ENCODE assay signal across 38 cellular contexts in the genomic region with DNA sequence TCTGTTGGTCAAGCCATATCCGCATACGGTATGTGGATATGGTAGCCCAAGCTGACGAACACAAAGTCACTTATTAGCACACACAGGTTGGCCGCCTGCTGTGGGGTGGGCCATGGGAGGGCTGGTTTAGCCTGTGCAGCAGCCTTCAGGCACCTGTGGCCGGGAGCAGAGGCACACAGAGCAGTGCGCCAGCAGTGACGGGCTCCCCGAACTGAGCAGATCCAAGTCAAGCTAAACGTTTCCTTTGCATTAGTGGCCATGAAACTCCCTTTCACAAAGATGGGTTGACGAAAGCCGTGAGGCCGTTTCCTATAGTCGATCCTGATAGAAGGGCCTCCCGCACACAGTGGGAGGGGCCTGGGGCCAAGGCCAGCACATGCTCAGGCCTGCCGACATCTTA.
"Had no signal": no experiment of that assay in that cellular context is flagged by ENCODE, and none has a peak within 500 bp of the region (broad histone marks: within the 10 kb centered on the region; RNA-seq: fewer than 3 reads in every experiment).

No MANE protein-coding gene starts in this region.

- H3K27me3 ChIP-seq: adrenal gland, ascending aorta, body of pancreas, brain microvascular endothelial cell, breast epithelium, cardiac muscle cell had no signal

- H3K27ac ChIP-seq: adrenal gland, ascending aorta, body of pancreas, brain microvascular endothelial cell, breast epithelium, cardiac muscle cell had no signal

- DNase-seq: activated effector memory CD4-positive, alpha-beta T cell treated with anti-CD3 and anti-CD28 coated beads, Interleukin-2, amount 50 U/mL, for 16 hours; activated effector memory CD4-positive, alpha-beta T cell treated with Interleukin-2 at 50 U/mL for 16 hours; activated gamma-delta T cell; activated gamma-delta T cell treated with Interleukin-2 at 50 U/mL for 16 hours; activated naive CD4-positive, alpha-beta T cell; activated naive CD4-positive, alpha-beta T cell treated with anti-CD3 and anti-CD28 coated beads for 36 hours; activated naive CD4-positive, alpha-beta T cell treated with anti-CD3 and anti-CD28 coated beads, Interleukin-2, amount 10 ng/mL, durations not matched to agents 7 days and 5 days; activated naive CD4-positive, alpha-beta T cell treated with anti-CD3 and anti-CD28 coated beads, Interleukin-2, amount 50 U/mL, for 16 hours; activated naive CD4-positive, alpha-beta T cell treated with Interleukin-2 at 50 U/mL for 16 hours; activated naive CD8-positive, alpha-beta T cell treated with anti-CD3 and anti-CD28 coated beads for 36 hours; activated naive CD8-positive, alpha-beta T cell treated with anti-CD3 and anti-CD28 coated beads, Interleukin-2, amount 10 ng/mL, durations not matched to agents 7 days and 5 days; activated naive CD8-positive, alpha-beta T cell treated with anti-CD3 and anti-CD28 coated beads, Interleukin-2, amount 50 U/mL, for 24 hours; activated T-cell treated with anti-CD3 and anti-CD28 coated beads, Interleukin-2, amount 50 U/mL, for 1 hour; activated T-cell treated with anti-CD3 and anti-CD28 coated beads, Interleukin-2, amount 50 U/mL, for 24 hours; activated T-cell treated with anti-CD3 and anti-CD28 coated beads, Interleukin-2, amount 50 U/mL, for 4 hours; activated T-cell treated with anti-CD3 and anti-CD28 coated beads, Interleukin-2, amount 50 U/mL, for 48 hours; activated T-cell treated with anti-CD3 and anti-CD28 coated beads, Interleukin-2, amount 50 U/mL, for 72 hours; amniotic stem cell; amygdala; anterior cingulate cortex; aorta; body of pancreas; brain microvascular endothelial cell; central memory CD4-positive, alpha-beta T cell; cerebellar nuclear complex had no signal

- H3K9me3 ChIP-seq: adrenal gland, ascending aorta, body of pancreas, breast epithelium had no signal

- ATAC-seq: activated naive CD4-positive, alpha-beta T cell treated with anti-CD3 and anti-CD28 coated beads, Interleukin-2, amount 50 U/mL, for 72 hours; activated naive CD8-positive, alpha-beta T cell treated with anti-CD3 and anti-CD28 coated beads, Interleukin-2, amount 50 U/mL, for 24 hours; activated T-cell treated with anti-CD3 and anti-CD28 coated beads, Interleukin-2, amount 50 U/mL, for 4 hours; activated T-cell treated with anti-CD3 and anti-CD28 coated beads, Interleukin-2, amount 50 U/mL, for 72 hours; activated T-helper 17 cell treated with anti-CD3 and anti-CD28 coated beads, Interleukin-2, amount 50 U/mL, for 72 hours; body of pancreas had no signal

- H3K4me1 Mint-ChIP-seq: activated naive CD4-positive, alpha-beta T cell treated with anti-CD3 and anti-CD28 coated beads, Interleukin-2, amount 10 ng/mL, durations not matched to agents 7 days and 5 days; activated naive CD8-positive, alpha-beta T cell treated with anti-CD3 and anti-CD28 coated beads, Interleukin-2, amount 10 ng/mL, durations not matched to agents 7 days and 5 days had no signal

- H3K9me3 Mint-ChIP-seq: activated naive CD4-positive, alpha-beta T cell treated with anti-CD3 and anti-CD28 coated beads, Interleukin-2, amount 10 ng/mL, durations not matched to agents 7 days and 5 days; activated naive CD4-positive, alpha-beta T cell treated with anti-CD3 and anti-CD28 coated beads, Interleukin-2, amount 50 U/mL, for 24 hours; activated naive CD4-positive, alpha-beta T cell treated with anti-CD3 and anti-CD28 coated beads, Interleukin-2, amount 50 U/mL, for 72 hours; activated naive CD8-positive, alpha-beta T cell treated with anti-CD3 and anti-CD28 coated beads for 36 hours; activated naive CD8-positive, alpha-beta T cell treated with anti-CD3 and anti-CD28 coated beads, Interleukin-2, amount 10 ng/mL, durations not matched to agents 7 days and 5 days; activated naive CD8-positive, alpha-beta T cell treated with anti-CD3 and anti-CD28 coated beads, Interleukin-2, amount 50 U/mL, for 24 hours; activated T-cell treated with anti-CD3 and anti-CD28 coated beads, Interleukin-2, amount 50 U/mL, for 24 hours; activated T-cell treated with anti-CD3 and anti-CD28 coated beads, Interleukin-2, amount 50 U/mL, for 4 hours; activated T-cell treated with anti-CD3 and anti-CD28 coated beads, Interleukin-2, amount 50 U/mL, for 72 hours; activated T-helper 1 cell treated with anti-CD3 and anti-CD28 coated beads, Interleukin-12 subunit alpha, Interleukin-12 subunit beta, Interleukin-2, Interleukin-4 antibody, amounts not matched to agents 30 ng/mL and 10 ng/mL and 1 ng/mL, durations not matched to agents 14 hours and 24 hours and 36 hours; activated T-helper 17 cell treated with anti-CD3 and anti-CD28 coated beads, Interleukin-2, amount 50 U/mL, for 72 hours; activated T-helper 2 cell treated with anti-CD3 and anti-CD28 coated beads, Interferon-gamma antibody, Interleukin-2, Interleukin-4, amounts not matched to agents 10 μg/mL and 5 μg/mL and 100 μg/mL, durations not matched to agents 14 hours and 24 hours and 36 hours; central memory CD8-positive, alpha-beta T cell had no signal

- FAIRE-seq: astrocyte had no signal

- H3K4me3 ChIP-seq: adrenal gland, ascending aorta, body of pancreas, breast epithelium, cardiac muscle cell had no signal

- H3K27me3 Mint-ChIP-seq: activated naive CD4-positive, alpha-beta T cell treated with anti-CD3 and anti-CD28 coated beads, Interleukin-2, amount 10 ng/mL, durations not matched to agents 7 days and 5 days; activated naive CD4-positive, alpha-beta T cell treated with anti-CD3 and anti-CD28 coated beads, Interleukin-2, amount 50 U/mL, for 24 hours; activated naive CD8-positive, alpha-beta T cell; activated naive CD8-positive, alpha-beta T cell treated with anti-CD3 and anti-CD28 coated beads for 36 hours; activated naive CD8-positive, alpha-beta T cell treated with anti-CD3 and anti-CD28 coated beads, Interleukin-2, amount 10 ng/mL, durations not matched to agents 7 days and 5 days; activated naive CD8-positive, alpha-beta T cell treated with anti-CD3 and anti-CD28 coated beads, Interleukin-2, amount 50 U/mL, for 24 hours; activated T-cell treated with anti-CD3 and anti-CD28 coated beads, Interleukin-2, amount 50 U/mL, for 24 hours; activated T-helper 17 cell treated with anti-CD3 and anti-CD28 coated beads, Interleukin-2, amount 50 U/mL, for 72 hours; central memory CD8-positive, alpha-beta T cell had no signal

- H3K4me3 Mint-ChIP-seq: activated naive CD4-positive, alpha-beta T cell treated with anti-CD3 and anti-CD28 coated beads for 36 hours; activated naive CD4-positive, alpha-beta T cell treated with anti-CD3 and anti-CD28 coated beads, Interleukin-2, amount 10 ng/mL, durations not matched to agents 7 days and 5 days; activated naive CD4-positive, alpha-beta T cell treated with anti-CD3 and anti-CD28 coated beads, Interleukin-2, amount 50 U/mL, for 24 hours; activated naive CD8-positive, alpha-beta T cell; activated naive CD8-positive, alpha-beta T cell treated with anti-CD3 and anti-CD28 coated beads for 36 hours; activated naive CD8-positive, alpha-beta T cell treated with anti-CD3 and anti-CD28 coated beads, Interleukin-2, amount 10 ng/mL, durations not matched to agents 7 days and 5 days; activated naive CD8-positive, alpha-beta T cell treated with anti-CD3 and anti-CD28 coated beads, Interleukin-2, amount 50 U/mL, for 24 hours; activated T-cell treated with anti-CD3 and anti-CD28 coated beads, Interleukin-2, amount 50 U/mL, for 24 hours; activated T-cell treated with anti-CD3 and anti-CD28 coated beads, Interleukin-2, amount 50 U/mL, for 4 hours; activated T-cell treated with anti-CD3 and anti-CD28 coated beads, Interleukin-2, amount 50 U/mL, for 72 hours; activated T-helper 1 cell treated with anti-CD3 and anti-CD28 coated beads, Interleukin-12 subunit alpha, Interleukin-12 subunit beta, Interleukin-2, Interleukin-4 antibody, amounts not matched to agents 30 ng/mL and 10 ng/mL and 1 ng/mL, durations not matched to agents 14 hours and 24 hours and 36 hours; activated T-helper 17 cell treated with anti-CD3 and anti-CD28 coated beads, Interleukin-2, amount 50 U/mL, for 72 hours; brain; central memory CD8-positive, alpha-beta T cell had no signal

- H3K36me3 ChIP-seq: brain microvascular endothelial cell, cardiac muscle cell had no signal

- H3K4me1 ChIP-seq: adrenal gland, body of pancreas, breast epithelium had no signal

- H3K27ac Mint-ChIP-seq: activated naive CD4-positive, alpha-beta T cell treated with anti-CD3 and anti-CD28 coated beads for 36 hours; activated naive CD4-positive, alpha-beta T cell treated with anti-CD3 and anti-CD28 coated beads, Interleukin-2, amount 10 ng/mL, durations not matched to agents 7 days and 5 days; activated naive CD4-positive, alpha-beta T cell treated with anti-CD3 and anti-CD28 coated beads, Interleukin-2, amount 50 U/mL, for 24 hours; activated naive CD8-positive, alpha-beta T cell treated with anti-CD3 and anti-CD28 coated beads for 36 hours; activated naive CD8-positive, alpha-beta T cell treated with anti-CD3 and anti-CD28 coated beads, Interleukin-2, amount 10 ng/mL, durations not matched to agents 7 days and 5 days; activated naive CD8-positive, alpha-beta T cell treated with anti-CD3 and anti-CD28 coated beads, Interleukin-2, amount 50 U/mL, for 24 hours; activated T-cell treated with anti-CD3 and anti-CD28 coated beads, Interleukin-2, amount 50 U/mL, for 24 hours; activated T-helper 1 cell treated with anti-CD3 and anti-CD28 coated beads, Interleukin-12 subunit alpha, Interleukin-12 subunit beta, Interleukin-2, Interleukin-4 antibody, amounts not matched to agents 30 ng/mL and 10 ng/mL and 1 ng/mL, durations not matched to agents 14 hours and 24 hours and 36 hours; activated T-helper 17 cell treated with anti-CD3 and anti-CD28 coated beads, Interleukin-2, amount 50 U/mL, for 72 hours; activated T-helper 2 cell treated with anti-CD3 and anti-CD28 coated beads, Interferon-gamma antibody, Interleukin-2, Interleukin-4, amounts not matched to agents 10 μg/mL and 5 μg/mL and 100 μg/mL, durations not matched to agents 14 hours and 24 hours and 36 hours; brain had no signal
